In the genomic region with DNA sequence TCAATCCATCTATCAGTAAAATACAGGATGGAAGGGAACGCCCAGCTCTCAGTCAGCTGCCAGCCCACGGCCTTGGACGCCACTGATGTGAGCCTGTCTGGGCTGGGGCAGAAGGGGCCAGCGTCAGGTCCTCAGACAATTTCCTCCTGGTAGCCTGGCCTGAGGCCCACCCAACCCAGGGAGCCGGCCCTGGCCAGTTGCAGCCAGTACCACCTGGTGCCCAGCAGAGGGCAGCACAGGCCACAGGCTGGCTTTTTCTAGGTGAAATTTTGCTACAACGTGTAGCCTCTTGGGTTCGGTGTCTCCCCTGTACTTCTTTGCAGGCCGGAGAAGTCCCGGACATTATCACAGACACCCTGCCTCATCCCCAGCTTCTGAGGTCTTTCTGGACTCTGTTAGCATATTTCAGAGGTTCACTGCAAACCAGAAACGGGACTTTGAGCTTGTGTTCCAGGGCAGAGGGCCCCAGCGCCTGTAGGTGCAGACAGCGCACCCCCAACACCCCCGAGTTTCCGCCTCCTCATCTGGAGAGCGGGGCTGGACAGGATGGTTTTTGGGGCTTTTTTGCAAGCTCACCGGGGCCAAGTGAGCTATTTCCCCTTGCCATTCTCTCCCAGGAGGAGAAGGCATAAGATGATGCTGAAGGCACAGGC, we compare ENCODE assay signal across 8 cellular contexts. TPM values are rescaled to one million over a fixed set of nuclear protein-coding genes. Genes with fewer than 3 reads are reported as not detected.
DNase-seq lines count a peak whose midpoint lies in the region; ATAC-seq and TF ChIP-seq lines count a peak whose summit lies in the region.

No MANE protein-coding gene starts in this region.

- no peaks in the 10 kb centered on the region for H3K27me3 ChIP-seq in foreskin keratinocyte
- no peaks in the 10 kb centered on the region for H3K27me3 ChIP-seq in neutrophil
- H3K27me3 ChIP-seq in thyroid gland, result no peaks in the 10 kb centered on the region

- H3K27ac ChIP-seq in foreskin keratinocyte, result no peak overlapping the region
- no peak overlapping the region for H3K27ac ChIP-seq in neutrophil
- H3K27ac ChIP-seq in thyroid gland, result no peak overlapping the region

- TF ChIP-seq CTCF in foreskin keratinocyte (conservative IDR thresholded peaks at IDR 0.05), result peak; percentile 95
- peak; percentile 84 for TF ChIP-seq CTCF in neutrophil (IDR thresholded peaks at IDR 0.05)
- peak; percentile 67 to 98 (median 88) for TF ChIP-seq CTCF in thyroid gland (IDR thresholded peaks at IDR 0.05)

- H3K4me3 ChIP-seq in neutrophil (ENCODE audit: low read depth in 1 of 2, low read length in 1 of 2) (no peak overlapping the region), thyroid gland (replicated peaks in 1 of 3) (no peak overlapping the region)

- no peaks in the 10 kb centered on the region for H3K36me3 ChIP-seq in neutrophil
- no peaks in the 10 kb centered on the region for H3K36me3 ChIP-seq in thyroid gland

- H3K4me1 ChIP-seq in foreskin keratinocyte, result no peaks in the 10 kb centered on the region
- H3K4me1 ChIP-seq in neutrophil (ENCODE audit: control insufficient read depth in 1 of 2, insufficient read depth in 1 of 2, low read depth in 1 of 2, low read length in 1 of 2), result no peaks in the 10 kb centered on the region
- H3K4me1 ChIP-seq in thyroid gland, result no peaks in the 10 kb centered on the region

- intact Hi-C loops in thyroid gland (cut with DNase I), result loop anchor here (2.0 kb wide), 1 partner anchor 200 kb away; no protein-coding TSS in a partner anchor

- no peak for TF ChIP-seq POLR2A in thyroid gland (IDR thresholded peaks at IDR 0.05)

- WGBS in thyroid gland, 2 donors, result 53 to 76% methylated on average over 8 to 11 of the region's 16 CpGs

- ATAC-seq in HG03066 (IDR thresholded peaks at IDR 0.05; ENCODE audit: low read depth, unreplicated experiment) (peak; percentile 90), foreskin keratinocyte (peak; percentile 77)

- DNase-seq in activated gamma-delta T cell treated with Interleukin-2 at 50 U/mL for 16 hours (peak; percentile 41), activated gamma-delta T cell (lab: John Stamatoyannopoulos, UW) (no peak), OCI-M1 (lab: John Stamatoyannopoulos, UW) (peak; percentile 68), foreskin keratinocyte (peak in 1 of 2 donors; percentile 4), thyroid gland (peak; percentile 58 to 59)
- DNase-seq in activated T-helper 1 cell treated with anti-CD3 and anti-CD28 coated beads, Interleukin-2, amount 50 U/mL, for 16 hours (ENCODE audit: low read depth in 1 of 2, low spot score in 1 of 2), result peak; percentile 22 to 26

- H3K9me3 ChIP-seq in neutrophil (no peaks in the 10 kb centered on the region), thyroid gland (no peaks in the 10 kb centered on the region)

RNA-seq across cellular contexts. Expression of a gene that starts 45.9 kb away (rescaled TPM):
- total RNA-seq in foreskin keratinocyte (not detected in 2 replicates), thyroid gland (under 1 TPM; 0.20 to 0.29 (median 0.25) TPM)
- polyA plus RNA-seq in foreskin keratinocyte, result not detected in 2 replicates
